ENCODE assay signal across 12 cellular contexts in genomic region chr11:18700375-18700774, GRCh38. TPM values are rescaled to one million over a fixed set of nuclear protein-coding genes. Genes with fewer than 3 reads are reported as not detected.
DNase-seq lines count a peak whose midpoint lies in the region; ATAC-seq and TF ChIP-seq lines count a peak whose summit lies in the region.
"Had no signal": no experiment of that assay in that cellular context is flagged by ENCODE, and none has a peak within 500 bp of the region (broad histone marks: within the 10 kb centered on the region; RNA-seq: fewer than 3 reads in every experiment).

No MANE protein-coding gene starts in this region.

- H3K4me3 Mint-ChIP-seq in activated CD4-positive, alpha-beta T cell treated with anti-CD3 and anti-CD28 coated beads, Interleukin-2, amount 10 ng/mL, durations not matched to agents 24 days and 14 days: peak overlapping the region; percentile 81
- peak overlapping the region; percentile 66 for H3K4me3 Mint-ChIP-seq in glutamatergic neuron (ENCODE audit: unreplicated experiment)
- peak overlapping the region in 1 of 2 donors; percentile 25 for H3K4me3 Mint-ChIP-seq in stimulated activated naive B cell treated with anti-CD40 and anti-IgM and Interleukin-4, amounts not matched to agents 10 μg/mL and 1 μg/mL and 100 μg/mL, for 72 hours

- peaks cover 27% of the 10 kb centered on the region for H3K4me1 Mint-ChIP-seq in activated CD4-positive, alpha-beta T cell treated with anti-CD3 and anti-CD28 coated beads, Interleukin-2, amount 10 ng/mL, durations not matched to agents 24 days and 14 days
- H3K4me1 Mint-ChIP-seq in glutamatergic neuron (ENCODE audit: low read depth, unreplicated experiment): no peaks in the 10 kb centered on the region
- peaks cover 22 to 29% of the 10 kb centered on the region in 2 donors for H3K4me1 Mint-ChIP-seq in stimulated activated naive B cell treated with anti-CD40 and anti-IgM and Interleukin-4, amounts not matched to agents 10 μg/mL and 1 μg/mL and 100 μg/mL, for 72 hours

- intact Hi-C loops in activated CD4-positive, alpha-beta T cell treated with anti-CD3 and anti-CD28 coated beads, Interleukin-2, amount 10 ng/mL, durations not matched to agents 24 days and 14 days (cut with micrococcal nuclease): no loop called here

- no peak for ATAC-seq in stimulated activated naive B cell treated with anti-CD40 and anti-IgM and Interleukin-4, amounts not matched to agents 10 μg/mL and 1 μg/mL and 100 μg/mL, for 72 hours (replicated peaks)
- ATAC-seq: K562 had no signal

- no peaks in the 10 kb centered on the region for H3K36me3 Mint-ChIP-seq in activated CD4-positive, alpha-beta T cell treated with anti-CD3 and anti-CD28 coated beads, Interleukin-2, amount 10 ng/mL, durations not matched to agents 24 days and 14 days (ENCODE audit: low read depth)
- no peaks in the 10 kb centered on the region for H3K36me3 Mint-ChIP-seq in glutamatergic neuron (ENCODE audit: unreplicated experiment)
- H3K36me3 Mint-ChIP-seq in stimulated activated naive B cell treated with anti-CD40 and anti-IgM and Interleukin-4, amounts not matched to agents 10 μg/mL and 1 μg/mL and 100 μg/mL, for 72 hours: peaks cover 0 to 4% of the 10 kb centered on the region in 2 donors

- peaks cover 35% of the 10 kb centered on the region for H3K27me3 Mint-ChIP-seq in activated CD4-positive, alpha-beta T cell treated with anti-CD3 and anti-CD28 coated beads, Interleukin-2, amount 10 ng/mL, durations not matched to agents 24 days and 14 days
- peaks cover 10% of the 10 kb centered on the region for H3K27me3 Mint-ChIP-seq in glutamatergic neuron (ENCODE audit: unreplicated experiment)
- H3K27me3 Mint-ChIP-seq in stimulated activated naive B cell treated with anti-CD40 and anti-IgM and Interleukin-4, amounts not matched to agents 10 μg/mL and 1 μg/mL and 100 μg/mL, for 72 hours: peaks cover 20 to 29% of the 10 kb centered on the region in 2 donors

- no peak for DNase-seq in activated CD4-positive, alpha-beta T cell treated with anti-CD3 and anti-CD28 coated beads, Interleukin-2, amount 10 ng/mL, durations not matched to agents 24 days and 14 days
- no peak for DNase-seq in activated CD4-positive, alpha-beta T cell treated with anti-CD3 and anti-CD28 coated beads for 48 hours
- DNase-seq in SW480 (ENCODE audit: low spot score): peak; percentile 58
- DNase-seq in glutamatergic neuron: no peak
- no peak for DNase-seq in stimulated activated naive B cell treated with anti-CD40 and anti-IgM and Interleukin-4, amounts not matched to agents 10 μg/mL and 1 μg/mL and 100 μg/mL, for 72 hours
- no peak for DNase-seq in GOT3 (lab: John Stamatoyannopoulos, UW)
- no peak for DNase-seq in NCI-H2171 treated with DMSO at 0.1 percent for 48 hours (lab: John Stamatoyannopoulos, UW)
- no peak for DNase-seq in COLO829 (ENCODE audit: low spot score)
- DNase-seq: NCI-H526 had no signal

- TF ChIP-seq CTCF in glutamatergic neuron (IDR thresholded peaks at IDR 0.05; ENCODE audit: partially characterized antibody, unreplicated experiment): no peak

- no peaks in the 10 kb centered on the region for H3K9me3 Mint-ChIP-seq in activated CD4-positive, alpha-beta T cell treated with anti-CD3 and anti-CD28 coated beads, Interleukin-2, amount 10 ng/mL, durations not matched to agents 24 days and 14 days
- H3K9me3 Mint-ChIP-seq in glutamatergic neuron (ENCODE audit: unreplicated experiment): peaks cover 8% of the 10 kb centered on the region
- H3K9me3 Mint-ChIP-seq in stimulated activated naive B cell treated with anti-CD40 and anti-IgM and Interleukin-4, amounts not matched to agents 10 μg/mL and 1 μg/mL and 100 μg/mL, for 72 hours: no peaks in the 10 kb centered on the region

- H3K27ac Mint-ChIP-seq in activated CD4-positive, alpha-beta T cell treated with anti-CD3 and anti-CD28 coated beads, Interleukin-2, amount 10 ng/mL, durations not matched to agents 24 days and 14 days: no peak overlapping the region
- no peak overlapping the region for H3K27ac Mint-ChIP-seq in glutamatergic neuron (ENCODE audit: unreplicated experiment)
- H3K27ac Mint-ChIP-seq in stimulated activated naive B cell treated with anti-CD40 and anti-IgM and Interleukin-4, amounts not matched to agents 10 μg/mL and 1 μg/mL and 100 μg/mL, for 72 hours: peak overlapping the region; percentile 21

RNA-seq across cellular contexts. Expression of gene TMEM86A, which starts 1.8 kb away (rescaled TPM):
- total RNA-seq in activated CD4-positive, alpha-beta T cell treated with anti-CD3 and anti-CD28 coated beads, Interleukin-2, amount 10 ng/mL, durations not matched to agents 24 days and 14 days: 0.21 and 0.73 TPM in 2 replicates
- total RNA-seq in glutamatergic neuron (ENCODE audit: unreplicated experiment): 5.4 TPM

RNA-seq across cellular contexts. Expression of gene IGSF22, which starts 25.6 kb away (rescaled TPM):
- 0.31 TPM in 1 of 2 replicates, not detected in the other for total RNA-seq in activated CD4-positive, alpha-beta T cell treated with anti-CD3 and anti-CD28 coated beads, Interleukin-2, amount 10 ng/mL, durations not matched to agents 24 days and 14 days
- 1.1 TPM for total RNA-seq in glutamatergic neuron (ENCODE audit: unreplicated experiment)
- total RNA-seq: A673, frontal cortex, K562 had no signal
